Comparison of ENCODE assay signal across 17 cellular contexts in genomic region chr14:91047174-91047753, GRCh38. TPM values are rescaled to one million over a fixed set of nuclear protein-coding genes. Genes with fewer than 3 reads are reported as not detected.
DNase-seq lines count a peak whose midpoint lies in the region; ATAC-seq, FAIRE-seq and TF ChIP-seq lines count a peak whose summit lies in the region.
"Had no signal": no experiment of that assay in that cellular context is flagged by ENCODE, and none has a peak within 500 bp of the region (broad histone marks: within the 10 kb centered on the region; RNA-seq: fewer than 3 reads in every experiment).

No MANE protein-coding gene starts in this region.

- FAIRE-seq in GM19239 (lab: Jason Lieb, UNC): peak; percentile 8

- intact Hi-C loops in CD4-positive, alpha-beta memory T cell (cut with micrococcal nuclease): no loop called here
- intact Hi-C loops in activated B cell treated with CpG ODN at 0.5 μM for 24 hours (cut with micrococcal nuclease): no loop called here
- intact Hi-C loops in left lung (cut with DNase I): no loop called here
- intact Hi-C loops in posterior vena cava (cut with DNase I): no loop called here

- peak in 1 of 5 donors; percentile 11 for DNase-seq in CD4-positive, alpha-beta memory T cell
- DNase-seq in GM19239 (ENCODE audit: insufficient read length, low spot score) (no peak), activated B cell treated with CpG ODN at 0.5 μM for 24 hours (no peak), left lung (no peak), HuH-7 (ENCODE audit: low spot score) (no peak), LoVo (ENCODE audit: low spot score) (no peak), posterior vena cava (ENCODE audit: low spot score) (no peak)
- DNase-seq: activated CD4-positive, CD25-positive, alpha-beta regulatory T cell; activated naive CD4-positive, alpha-beta T cell; BE2C; cerebellar nuclear complex; GF-D8; heart left ventricle; stimulated activated CD4-positive, alpha-beta T cell treated with anti-CD3 and anti-CD28 coated beads, Interleukin-4, amount 100 ng/mL, for 1 hour; SW 1271 had no signal

- H3K36me3 Mint-ChIP-seq in CD4-positive, alpha-beta memory T cell: no peaks in the 10 kb centered on the region
- peaks cover 2% of the 10 kb centered on the region for H3K36me3 Mint-ChIP-seq in activated B cell treated with CpG ODN at 0.5 μM for 24 hours (ENCODE audit: low read depth)

- H3K4me1 Mint-ChIP-seq in CD4-positive, alpha-beta memory T cell: peaks cover 37 to 48% (median 42%) of the 10 kb centered on the region in 4 donors
- H3K4me1 Mint-ChIP-seq in activated B cell treated with CpG ODN at 0.5 μM for 24 hours: peaks cover 47% of the 10 kb centered on the region

- H3K27me3 ChIP-seq in CD4-positive, alpha-beta memory T cell (ENCODE audit: insufficient read depth, low read length): no peaks in the 10 kb centered on the region
- H3K27me3 ChIP-seq in left lung: no peaks in the 10 kb centered on the region
- H3K27me3 ChIP-seq: BE2C, heart left ventricle, right atrium auricular region had no signal

- H3K9me3 ChIP-seq in CD4-positive, alpha-beta memory T cell (ENCODE audit: control insufficient read depth in 1 of 2, low read length in 2 of 2): no peaks in the 10 kb centered on the region
- no peaks in the 10 kb centered on the region for H3K9me3 ChIP-seq in left lung
- H3K9me3 ChIP-seq: BE2C, heart left ventricle, right atrium auricular region had no signal

- TF ChIP-seq CTCF in activated B cell treated with CpG ODN at 0.5 μM for 24 hours (IDR thresholded peaks at IDR 0.05) (no peak), left lung (IDR thresholded peaks at IDR 0.05) (no peak)

- peak overlapping the region in 5 of 8 donors; percentile 15 to 56 (median 26) for H3K4me3 Mint-ChIP-seq in CD4-positive, alpha-beta memory T cell
- peak overlapping the region; percentile 47 for H3K4me3 Mint-ChIP-seq in activated B cell treated with CpG ODN at 0.5 μM for 24 hours

- peak; percentile 21 for ATAC-seq in activated B cell treated with CpG ODN at 0.5 μM for 24 hours (ENCODE audit: low read depth)
- peak; percentile 86 for ATAC-seq in left lung
- no peak for ATAC-seq in GM18519 (IDR thresholded peaks at IDR 0.05; ENCODE audit: low FRiP score, unreplicated experiment)
- ATAC-seq: heart left ventricle had no signal

- no peak overlapping the region for H3K4me3 ChIP-seq in CD4-positive, alpha-beta memory T cell (ENCODE audit: low read length in 2 of 2)
- no peak overlapping the region for H3K4me3 ChIP-seq in left lung
- H3K4me3 ChIP-seq: heart left ventricle, right atrium auricular region had no signal

- CTCF ChIA-PET in CD4-positive, alpha-beta memory T cell (lab: Charles Lee; ENCODE audit: partially characterized antibody): interaction anchor here (0.7 kb wide), 1 partner anchor 74 kb away, joined by 3 read pairs; no protein-coding TSS in a partner anchor
- CTCF ChIA-PET in activated B cell treated with CpG ODN at 0.5 μM for 24 hours (lab: Charles Lee): interaction anchor here (0.9 kb wide), 1 partner anchor 37 kb away, joined by 5 read pairs; no protein-coding TSS in a partner anchor

- POLR2A ChIA-PET in CD4-positive, alpha-beta memory T cell (lab: Charles Lee; ENCODE audit: partially characterized antibody): interaction anchor here (0.9 to 2.0 kb wide), 3 partner anchors 12 to 15 kb away, joined by 3 to 12 read pairs (median 7); partner anchors contain the start of gene RPS6KA5
- POLR2A ChIA-PET in activated B cell treated with CpG ODN at 0.5 μM for 24 hours (lab: Charles Lee): interaction anchor here (0.5 to 2.8 kb wide), 3 partner anchors 13 to 25 kb away, joined by 4 to 22 read pairs (median 7); partner anchors contain the start of gene RPS6KA5

- no peak overlapping the region for H3K27ac ChIP-seq in CD4-positive, alpha-beta memory T cell (ENCODE audit: low read depth, low read length)
- H3K27ac ChIP-seq in left lung: no peak overlapping the region
- H3K27ac ChIP-seq: heart left ventricle, right atrium auricular region had no signal

- H3K9me3 Mint-ChIP-seq in CD4-positive, alpha-beta memory T cell: peaks cover 0 to 3% (median 0%) of the 10 kb centered on the region in 8 donors
- H3K9me3 Mint-ChIP-seq in activated B cell treated with CpG ODN at 0.5 μM for 24 hours: no peaks in the 10 kb centered on the region

- peaks cover 43% of the 10 kb centered on the region for H3K4me1 ChIP-seq in CD4-positive, alpha-beta memory T cell (ENCODE audit: insufficient read depth, low read length)
- H3K4me1 ChIP-seq in left lung: peaks cover 0 to 6% of the 10 kb centered on the region in 2 donors
- H3K4me1 ChIP-seq: BE2C, right atrium auricular region had no signal

- no peaks in the 10 kb centered on the region for H3K36me3 ChIP-seq in CD4-positive, alpha-beta memory T cell (ENCODE audit: insufficient read depth, low read length)
- H3K36me3 ChIP-seq in left lung: no peaks in the 10 kb centered on the region
- H3K36me3 ChIP-seq: BE2C, heart left ventricle, right atrium auricular region had no signal

- H3K27me3 Mint-ChIP-seq in CD4-positive, alpha-beta memory T cell: no peaks in the 10 kb centered on the region
- no peaks in the 10 kb centered on the region for H3K27me3 Mint-ChIP-seq in activated B cell treated with CpG ODN at 0.5 μM for 24 hours

- peak overlapping the region in 6 of 7 donors; percentile 4 to 71 (median 30) for H3K27ac Mint-ChIP-seq in CD4-positive, alpha-beta memory T cell
- peak overlapping the region; percentile 42 for H3K27ac Mint-ChIP-seq in activated B cell treated with CpG ODN at 0.5 μM for 24 hours

RNA-seq across cellular contexts. Expression of gene RPS6KA5, which starts 13.2 kb away (rescaled TPM):
- total RNA-seq in CD4-positive, alpha-beta memory T cell: 10 to 100 TPM; 42.9 to 44.7 TPM
- 10 to 100 TPM; 28.8 to 29.7 TPM for polyA plus RNA-seq in CD4-positive, alpha-beta memory T cell
- 13.3 and 16.3 TPM in 2 replicates for total RNA-seq in activated B cell treated with CpG ODN at 0.5 μM for 24 hours
- 1 to 10 TPM; 4.2 to 5.4 TPM for total RNA-seq in left lung
- total RNA-seq in posterior vena cava: 1 to 10 TPM; 4.0 to 6.4 TPM
